32 cellular contexts compared by ENCODE assay signal in the genomic region with DNA sequence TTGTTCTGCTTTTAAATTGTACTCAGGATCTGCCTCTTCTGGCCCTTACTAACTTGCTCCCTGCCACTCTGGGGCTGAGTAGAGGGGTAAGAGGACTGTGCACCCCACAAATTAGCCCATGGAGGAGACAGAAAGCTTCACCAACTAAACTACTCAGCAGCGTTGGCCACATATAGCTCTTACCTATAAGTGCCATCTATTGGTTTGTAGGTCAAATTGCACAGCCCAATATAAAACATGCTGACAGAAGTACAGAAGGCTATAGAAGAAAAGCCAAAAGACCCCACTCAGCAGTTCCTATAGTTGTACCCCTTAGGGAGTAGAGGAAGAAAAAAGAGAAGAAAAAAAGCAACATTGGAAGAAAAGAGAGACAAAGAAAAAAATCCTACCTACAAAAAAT.
DNase-seq lines count a peak whose midpoint lies in the region; ATAC-seq and TF ChIP-seq lines count a peak whose summit lies in the region.
"Had no signal": no experiment of that assay in that cellular context is flagged by ENCODE, and none has a peak within 500 bp of the region (broad histone marks: within the 10 kb centered on the region; RNA-seq: fewer than 3 reads in every experiment).

No MANE protein-coding gene starts in this region.

- H3K9ac ChIP-seq in OCI-LY3 (ENCODE audit: low read length), result no peak overlapping the region
- H3K9ac ChIP-seq in neural progenitor cell, result no peak overlapping the region
- H3K9ac ChIP-seq: KMS-11 had no signal

- H4K20me1 ChIP-seq in OCI-LY3 (ENCODE audit: insufficient read depth, low read length), result no peaks in the 10 kb centered on the region
- H4K20me1 ChIP-seq in neural progenitor cell (ENCODE audit: low read depth), result no peaks in the 10 kb centered on the region

- H3K79me2 ChIP-seq in OCI-LY3 (ENCODE audit: low read length), result no peaks in the 10 kb centered on the region
- H3K79me2 ChIP-seq in neural progenitor cell (ENCODE audit: low read depth), result no peaks in the 10 kb centered on the region

- H3K36me3 ChIP-seq in OCI-LY3 (replicated peaks; ENCODE audit: low read depth, low read length), result no peaks in the 10 kb centered on the region
- H3K36me3 ChIP-seq in neural progenitor cell, result no peaks in the 10 kb centered on the region
- H3K36me3 ChIP-seq in uterus, result no peaks in the 10 kb centered on the region
- H3K36me3 ChIP-seq: colonic mucosa, heart right ventricle, sigmoid colon had no signal

- H2AFZ ChIP-seq in OCI-LY3 (ENCODE audit: low read depth, low read length) (peak overlapping the region; percentile 74; the same call in 1 of the 2 replicates), neural progenitor cell (replicated peaks) (no peak overlapping the region)

- peaks cover 2% of the 10 kb centered on the region for H3K9me3 Mint-ChIP-seq in neural progenitor cell
- H3K9me3 Mint-ChIP-seq: activated B cell treated with CpG ODN at 0.5 μM for 24 hours; T-helper 1 cell treated with Interleukin-12 subunit alpha and Interleukin-12 subunit beta and Interleukin-4 antibody, amounts not matched to agents 30 μg/mL and 1 μg/mL, for 36 hours had no signal

- H3K27me3 ChIP-seq in OCI-LY3 (ENCODE audit: low read depth, low read length) (no peaks in the 10 kb centered on the region), neural progenitor cell (no peaks in the 10 kb centered on the region), uterus (no peaks in the 10 kb centered on the region)
- H3K27me3 ChIP-seq: colonic mucosa, heart right ventricle, sigmoid colon had no signal

- H3K36me3 Mint-ChIP-seq in neural progenitor cell, result no peaks in the 10 kb centered on the region
- H3K36me3 Mint-ChIP-seq: activated naive CD8-positive, alpha-beta T cell; CD14-positive monocyte had no signal

- H3K4me1 Mint-ChIP-seq in neural progenitor cell, result no peaks in the 10 kb centered on the region
- H3K4me1 Mint-ChIP-seq: activated B cell treated with CpG ODN at 0.5 μM for 24 hours, CD14-positive monocyte, neural crest cell had no signal

- no peak for ATAC-seq in GM18909 (IDR thresholded peaks at IDR 0.05; ENCODE audit: poor library complexity, unreplicated experiment)
- ATAC-seq in GM19397 (IDR thresholded peaks at IDR 0.05; ENCODE audit: unreplicated experiment), result no peak
- ATAC-seq: esophagus mucosa, heart right ventricle, left cardiac atrium had no signal

- intact Hi-C loops in uterus (cut with DNase I; ENCODE audit: low total_unique reads), result no loop called here

- DNase-seq in H4 (ENCODE audit: low spot score) (peak; percentile 4), neural progenitor cell (ENCODE audit: low spot score) (peak; percentile 16), uterus (no peak)
- DNase-seq: activated B cell treated with CpG ODN at 0.5 μM for 24 hours; activated CD4-positive, alpha-beta T cell treated with anti-CD3 and anti-CD28 coated beads, Interleukin-2, amount 50 U/mL, for 4 hours; activated CD8-positive, alpha-beta memory T cell treated with anti-CD3 and anti-CD28 coated beads, Interleukin-2, amount 50 U/mL, for 4 hours; anterior cingulate cortex; colonic mucosa; effector memory CD4-positive, alpha-beta T cell; foreskin melanocyte; heart right ventricle; left cardiac atrium; MV-4-11; NCI-H1694 treated with DMSO at 0.1 percent for 48 hours; NCI-H2171 treated with DMSO at 0.1 percent for 48 hours; NCI-H510A treated with DMSO at 0.1 percent for 48 hours; posterior cingulate gyrus; sigmoid colon; stimulated activated CD4-positive, alpha-beta T cell treated with anti-CD3 and anti-CD28 coated beads, Interleukin-15, amount 100 ng/mL, for 24 hours; stimulated activated naive CD4-positive, alpha-beta T cell had no signal

- no peak overlapping the region for H3K4me3 Mint-ChIP-seq in neural progenitor cell
- H3K4me3 Mint-ChIP-seq: activated B cell treated with CpG ODN at 0.5 μM for 24 hours; activated naive CD8-positive, alpha-beta T cell; CD14-positive monocyte; neural crest cell; T-helper 1 cell treated with Interleukin-12 subunit alpha and Interleukin-12 subunit beta and Interleukin-4 antibody, amounts not matched to agents 30 μg/mL and 1 μg/mL, for 36 hours had no signal

- H3K4me3 ChIP-seq in OCI-LY3 (ENCODE audit: low read length) (no peak overlapping the region), neural progenitor cell (no peak overlapping the region), uterus (no peak overlapping the region)
- H3K4me3 ChIP-seq: colonic mucosa, heart right ventricle, sigmoid colon, SK-N-MC had no signal

- H3K27ac ChIP-seq in OCI-LY3 (ENCODE audit: low read length), result no peak overlapping the region
- no peak overlapping the region for H3K27ac ChIP-seq in VCaP
- H3K27ac ChIP-seq in neural progenitor cell, result no peak overlapping the region
- H3K27ac ChIP-seq in uterus, result no peak overlapping the region
- H3K27ac ChIP-seq: colonic mucosa, heart right ventricle, KMS-11, RWPE1, sigmoid colon, SK-N-MC had no signal

- H3F3A ChIP-seq in neural progenitor cell (ENCODE audit: low read depth), result no peaks in the 10 kb centered on the region

- no peaks in the 10 kb centered on the region for H3K27me3 Mint-ChIP-seq in neural progenitor cell (ENCODE audit: insufficient read depth, low read depth)
- H3K27me3 Mint-ChIP-seq: activated B cell treated with CpG ODN at 0.5 μM for 24 hours; activated naive CD8-positive, alpha-beta T cell had no signal

- TF ChIP-seq CTCF in OCI-LY3 (IDR thresholded peaks at IDR 0.05; ENCODE audit: low read depth, low read length) (peak; percentile 21; the same call in 1 of the 2 replicates), VCaP (conservative IDR thresholded peaks at IDR 0.05) (peak; percentile 29; the same call in 1 of the 2 replicates), neural progenitor cell (IDR thresholded peaks at IDR 0.05) (peak; percentile 27), uterus (IDR thresholded peaks at IDR 0.05) (no peak)

- TF ChIP-seq POLR2A in uterus (IDR thresholded peaks at IDR 0.05), result no peak

- peaks cover 3% of the 10 kb centered on the region for H3K4me1 ChIP-seq in OCI-LY3 (ENCODE audit: low read length)
- no peaks in the 10 kb centered on the region for H3K4me1 ChIP-seq in neural progenitor cell
- no peaks in the 10 kb centered on the region for H3K4me1 ChIP-seq in uterus
- H3K4me1 ChIP-seq: colonic mucosa, heart right ventricle, sigmoid colon had no signal

- H3K4me2 ChIP-seq in OCI-LY3 (ENCODE audit: low read length) (no peak overlapping the region), neural progenitor cell (no peak overlapping the region)
- H3K4me2 ChIP-seq: KMS-11 had no signal

- H3K9me3 ChIP-seq in OCI-LY3 (ENCODE audit: insufficient read depth, low read length) (no peaks in the 10 kb centered on the region), neural progenitor cell (ENCODE audit: low read depth) (no peaks in the 10 kb centered on the region), uterus (no peaks in the 10 kb centered on the region)
- H3K9me3 ChIP-seq: colonic mucosa, heart right ventricle, sigmoid colon had no signal

- no peak overlapping the region for H3K27ac Mint-ChIP-seq in neural progenitor cell
- H3K27ac Mint-ChIP-seq: activated B cell treated with CpG ODN at 0.5 μM for 24 hours; activated naive CD8-positive, alpha-beta T cell; CD14-positive monocyte; T-helper 1 cell treated with Interleukin-12 subunit alpha and Interleukin-12 subunit beta and Interleukin-4 antibody, amounts not matched to agents 30 μg/mL and 1 μg/mL, for 36 hours had no signal

Comparison
In these comparisons a context has a peak if more than half of its experiments do, and no peak if none do; other contexts are left out.
1. DNase-seq: peak in H4 (single experiment) and neural progenitor cell (single experiment); none in uterus (0 of 2).
2. CTCF ChIP-seq: peak in OCI-LY3 (single experiment), VCaP (single experiment) and neural progenitor cell (single experiment); none in uterus (0 of 4).